In genomic region chr4:122046255-122046654, GRCh38 we compare ENCODE assay signal across 26 cellular contexts.
"Had no signal": no experiment of that assay in that cellular context is flagged by ENCODE, and none has a peak within 500 bp of the region (broad histone marks: within the 10 kb centered on the region; RNA-seq: fewer than 3 reads in every experiment).

No MANE protein-coding gene starts in this region.

- H3K27ac ChIP-seq: neural progenitor cell, ovary, parathyroid adenoma, psoas muscle, right lobe of liver, sigmoid colon, stomach, thoracic aorta, tibial nerve, upper lobe of left lung, vagina had no signal

- H3K27ac Mint-ChIP-seq: natural killer cell; neural progenitor cell; progenitor cell of endocrine pancreas; stimulated activated effector memory CD8-positive, alpha-beta T cell treated with anti-CD3 and anti-CD28 coated beads, Interleukin-12 subunit alpha, Interleukin-12 subunit beta, amount 100 ng/mL, for 72 hours; stimulated activated naive B cell treated with anti-CD40 and anti-IgM and Interleukin-4, amounts not matched to agents 10 μg/mL and 1 μg/mL and 100 μg/mL, for 72 hours; stimulated activated naive CD8-positive, alpha-beta T cell treated with anti-CD3 and anti-CD28 coated beads, Interleukin-15, Interleukin-2, amounts not matched to agents 100 ng/mL and 50 ng/mL, for 24 hours had no signal

- ATAC-seq: natural killer cell; psoas muscle; right cardiac atrium; right lobe of liver; stimulated activated effector memory CD8-positive, alpha-beta T cell treated with anti-CD3 and anti-CD28 coated beads, Interleukin-12 subunit alpha, Interleukin-12 subunit beta, amount 100 ng/mL, for 72 hours; stimulated activated naive B cell treated with anti-CD40 and anti-IgM and Interleukin-4, amounts not matched to agents 10 μg/mL and 1 μg/mL and 100 μg/mL, for 72 hours had no signal

- H3K27me3 ChIP-seq: neural progenitor cell, ovary, right lobe of liver, sigmoid colon, stomach, thyroid gland, tibial nerve, upper lobe of left lung, vagina had no signal

- H3K27me3 Mint-ChIP-seq: progenitor cell of endocrine pancreas had no signal

- H3K36me3 Mint-ChIP-seq: natural killer cell; neural progenitor cell; stimulated activated effector memory CD8-positive, alpha-beta T cell treated with anti-CD3 and anti-CD28 coated beads, Interleukin-12 subunit alpha, Interleukin-12 subunit beta, amount 100 ng/mL, for 72 hours; stimulated activated naive B cell treated with anti-CD40 and anti-IgM and Interleukin-4, amounts not matched to agents 10 μg/mL and 1 μg/mL and 100 μg/mL, for 72 hours had no signal

- H3K36me3 ChIP-seq: neural progenitor cell, ovary, right lobe of liver, sigmoid colon, stomach, thoracic aorta, thyroid gland, tibial nerve, upper lobe of left lung, vagina had no signal

- H3K9ac ChIP-seq: neural progenitor cell, parathyroid adenoma had no signal

- H3K4me1 ChIP-seq: neural progenitor cell, parathyroid adenoma, psoas muscle, right lobe of liver, sigmoid colon, stomach, tibial nerve, upper lobe of left lung, vagina had no signal

- H3K4me3 Mint-ChIP-seq: natural killer cell; nephron; neural progenitor cell; stimulated activated effector memory CD8-positive, alpha-beta T cell treated with anti-CD3 and anti-CD28 coated beads, Interleukin-12 subunit alpha, Interleukin-12 subunit beta, amount 100 ng/mL, for 72 hours; stimulated activated naive B cell treated with anti-CD40 and anti-IgM and Interleukin-4, amounts not matched to agents 10 μg/mL and 1 μg/mL and 100 μg/mL, for 72 hours; stimulated activated naive CD8-positive, alpha-beta T cell treated with anti-CD3 and anti-CD28 coated beads, Interleukin-15, Interleukin-2, amounts not matched to agents 100 ng/mL and 50 ng/mL, for 24 hours had no signal

- DNase-seq: natural killer cell; occipital lobe; ovary; posterior cingulate gyrus; psoas muscle; right lobe of liver; sigmoid colon; small intestine; stimulated activated CD4-positive, alpha-beta T cell treated with anti-CD3 and anti-CD28 coated beads, Interleukin-2, amount 100 ng/mL, for 48 hours; stimulated activated CD4-positive, alpha-beta T cell treated with anti-CD3 and anti-CD28 coated beads, Interleukin-4, amount 100 ng/mL, for 24 hours; stimulated activated naive B cell treated with anti-CD40 and anti-IgM and Interleukin-4, amounts not matched to agents 10 μg/mL and 1 μg/mL and 100 μg/mL, for 72 hours; stimulated activated naive CD4-positive, alpha-beta T cell treated with Interleukin-2 at 50 U/mL for 16 hours; stomach; trophoblast cell had no signal

- H3K4me1 Mint-ChIP-seq: nephron; neural progenitor cell; stimulated activated effector memory CD8-positive, alpha-beta T cell treated with anti-CD3 and anti-CD28 coated beads, Interleukin-12 subunit alpha, Interleukin-12 subunit beta, amount 100 ng/mL, for 72 hours; stimulated activated naive B cell treated with anti-CD40 and anti-IgM and Interleukin-4, amounts not matched to agents 10 μg/mL and 1 μg/mL and 100 μg/mL, for 72 hours had no signal

- H3K9me3 ChIP-seq: ovary, psoas muscle, right lobe of liver, sigmoid colon, stomach, thoracic aorta, thyroid gland, upper lobe of left lung, vagina had no signal

- H3K4me3 ChIP-seq: neural progenitor cell, ovary, psoas muscle, right lobe of liver, sigmoid colon, stomach, thoracic aorta, thyroid gland, tibial nerve, upper lobe of left lung, vagina had no signal

- H3K9me3 Mint-ChIP-seq: natural killer cell; nephron; neural progenitor cell; stimulated activated effector memory CD8-positive, alpha-beta T cell treated with anti-CD3 and anti-CD28 coated beads, Interleukin-12 subunit alpha, Interleukin-12 subunit beta, amount 100 ng/mL, for 72 hours; stimulated activated naive B cell treated with anti-CD40 and anti-IgM and Interleukin-4, amounts not matched to agents 10 μg/mL and 1 μg/mL and 100 μg/mL, for 72 hours; stimulated activated naive CD8-positive, alpha-beta T cell treated with anti-CD3 and anti-CD28 coated beads, Interleukin-15, Interleukin-2, amounts not matched to agents 100 ng/mL and 50 ng/mL, for 24 hours had no signal
